Comparison of ENCODE assay signal across 2 cellular contexts in genomic region chr19:48999481-49000325, GRCh38.
A peak's percentile ranks its signal among the peaks of the same experiment; 100 is the strongest.
TF ChIP-seq lines count a peak whose summit lies in the region.

No MANE protein-coding gene starts in this region.

TF ChIP-seq in A549, 52 proteins besides CTCF, POLR2A, EP300 and RAD21 (continued from another document):
- no peak for TF ChIP-seq MAZ (IDR thresholded peaks at IDR 0.05; ENCODE audit: borderline replicate concordance, low read depth, low read length)
- TF ChIP-seq, protein P1, sequence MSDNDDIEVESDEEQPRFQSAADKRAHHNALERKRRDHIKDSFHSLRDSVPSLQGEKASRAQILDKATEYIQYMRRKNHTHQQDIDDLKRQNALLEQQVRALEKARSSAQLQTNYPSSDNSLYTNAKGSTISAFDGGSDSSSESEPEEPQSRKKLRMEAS (IDR thresholded peaks at IDR 0.05) = no peak
- peak; percentile 67 for TF ChIP-seq SMC3 (IDR thresholded peaks at IDR 0.05)
- TF ChIP-seq PBX3 (IDR thresholded peaks at IDR 0.05) = no peak
- no peak for TF ChIP-seq HOXB13 (CRISPR knock-in tag; IDR thresholded peaks at IDR 0.05; ENCODE audit: low read depth)

TF ChIP-seq in SK-N-SH, 30 proteins besides CTCF, POLR2A, EP300 and RAD21 (continued from another document):
- TF ChIP-seq USF2 (IDR thresholded peaks at IDR 0.05; ENCODE audit: borderline replicate concordance, low read depth, low read length) = no peak
- TF ChIP-seq, protein P2, sequence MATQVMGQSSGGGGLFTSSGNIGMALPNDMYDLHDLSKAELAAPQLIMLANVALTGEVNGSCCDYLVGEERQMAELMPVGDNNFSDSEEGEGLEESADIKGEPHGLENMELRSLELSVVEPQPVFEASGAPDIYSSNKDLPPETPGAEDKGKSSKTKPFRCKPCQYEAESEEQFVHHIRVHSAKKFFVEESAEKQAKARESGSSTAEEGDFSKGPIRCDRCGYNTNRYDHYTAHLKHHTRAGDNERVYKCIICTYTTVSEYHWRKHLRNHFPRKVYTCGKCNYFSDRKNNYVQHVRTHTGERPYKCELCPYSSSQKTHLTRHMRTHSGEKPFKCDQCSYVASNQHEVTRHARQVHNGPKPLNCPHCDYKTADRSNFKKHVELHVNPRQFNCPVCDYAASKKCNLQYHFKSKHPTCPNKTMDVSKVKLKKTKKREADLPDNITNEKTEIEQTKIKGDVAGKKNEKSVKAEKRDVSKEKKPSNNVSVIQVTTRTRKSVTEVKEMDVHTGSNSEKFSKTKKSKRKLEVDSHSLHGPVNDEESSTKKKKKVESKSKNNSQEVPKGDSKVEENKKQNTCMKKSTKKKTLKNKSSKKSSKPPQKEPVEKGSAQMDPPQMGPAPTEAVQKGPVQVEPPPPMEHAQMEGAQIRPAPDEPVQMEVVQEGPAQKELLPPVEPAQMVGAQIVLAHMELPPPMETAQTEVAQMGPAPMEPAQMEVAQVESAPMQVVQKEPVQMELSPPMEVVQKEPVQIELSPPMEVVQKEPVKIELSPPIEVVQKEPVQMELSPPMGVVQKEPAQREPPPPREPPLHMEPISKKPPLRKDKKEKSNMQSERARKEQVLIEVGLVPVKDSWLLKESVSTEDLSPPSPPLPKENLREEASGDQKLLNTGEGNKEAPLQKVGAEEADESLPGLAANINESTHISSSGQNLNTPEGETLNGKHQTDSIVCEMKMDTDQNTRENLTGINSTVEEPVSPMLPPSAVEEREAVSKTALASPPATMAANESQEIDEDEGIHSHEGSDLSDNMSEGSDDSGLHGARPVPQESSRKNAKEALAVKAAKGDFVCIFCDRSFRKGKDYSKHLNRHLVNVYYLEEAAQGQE (IDR thresholded peaks at IDR 0.05; ENCODE audit: low read depth, low read length) = no peak
- no peak for TF ChIP-seq NRF1 (IDR thresholded peaks at IDR 0.05; ENCODE audit: low read depth, low read length)
- TF ChIP-seq GABPA (IDR thresholded peaks at IDR 0.05; ENCODE audit: low read depth) = no peak
- no peak for TF ChIP-seq CHD2 (IDR thresholded peaks at IDR 0.05; ENCODE audit: low read length, partially characterized antibody)
- TF ChIP-seq GATA2 (CRISPR knock-in tag; IDR thresholded peaks at IDR 0.05) = no peak
- TF ChIP-seq POLR2AphosphoS5 (IDR thresholded peaks at IDR 0.05; ENCODE audit: low read depth, low read length) = no peak
